ENCODE assay signal across 19 cellular contexts in genomic region chr14:97298775-97299174, GRCh38.
"Had no signal": no experiment of that assay in that cellular context is flagged by ENCODE, and none has a peak within 500 bp of the region (broad histone marks: within the 10 kb centered on the region; RNA-seq: fewer than 3 reads in every experiment).

No MANE protein-coding gene starts in this region.

- H3K9ac ChIP-seq: parathyroid adenoma had no signal

- H3K4me1 ChIP-seq: colonic mucosa, parathyroid adenoma, vagina had no signal

- H3K27me3 ChIP-seq: colonic mucosa, vagina had no signal

- H3K36me3 ChIP-seq: colonic mucosa, thoracic aorta, vagina had no signal

- H3K79me2 ChIP-seq: parathyroid adenoma had no signal

- H3K4me3 ChIP-seq: colonic mucosa, dorsolateral prefrontal cortex, thoracic aorta, vagina had no signal

- DNase-seq: activated CD4-positive, alpha-beta T cell treated with anti-CD3 and anti-CD28 coated beads for 48 hours; activated naive CD4-positive, alpha-beta T cell treated with Interleukin-2 at 50 U/mL for 16 hours; activated naive CD8-positive, alpha-beta T cell treated with anti-CD3 and anti-CD28 coated beads for 36 hours; activated T-cell treated with anti-CD3 and anti-CD28 coated beads, Interleukin-2, amount 50 U/mL, for 48 hours; amniotic stem cell; colonic mucosa; dorsolateral prefrontal cortex; effector memory CD8-positive, alpha-beta T cell; foreskin melanocyte; left ventricle myocardium superior; mammary epithelial cell; midbrain; stimulated activated CD4-positive, alpha-beta T cell treated with anti-CD3 and anti-CD28 coated beads, Interleukin-4, amount 100 ng/mL, for 24 hours; stimulated activated naive CD4-positive, alpha-beta T cell treated with Interleukin-2 at 50 U/mL for 16 hours had no signal

- H3K9me3 ChIP-seq: colonic mucosa, thoracic aorta, vagina had no signal

- ATAC-seq: effector memory CD8-positive, alpha-beta T cell; esophagus mucosa; left ventricle myocardium superior; right cardiac atrium had no signal

- H3K27ac ChIP-seq: colonic mucosa, dorsolateral prefrontal cortex, parathyroid adenoma, thoracic aorta, vagina had no signal

- H2AFZ ChIP-seq: parathyroid adenoma had no signal
